ENCODE assay signal across 14 cellular contexts in the genomic region with DNA sequence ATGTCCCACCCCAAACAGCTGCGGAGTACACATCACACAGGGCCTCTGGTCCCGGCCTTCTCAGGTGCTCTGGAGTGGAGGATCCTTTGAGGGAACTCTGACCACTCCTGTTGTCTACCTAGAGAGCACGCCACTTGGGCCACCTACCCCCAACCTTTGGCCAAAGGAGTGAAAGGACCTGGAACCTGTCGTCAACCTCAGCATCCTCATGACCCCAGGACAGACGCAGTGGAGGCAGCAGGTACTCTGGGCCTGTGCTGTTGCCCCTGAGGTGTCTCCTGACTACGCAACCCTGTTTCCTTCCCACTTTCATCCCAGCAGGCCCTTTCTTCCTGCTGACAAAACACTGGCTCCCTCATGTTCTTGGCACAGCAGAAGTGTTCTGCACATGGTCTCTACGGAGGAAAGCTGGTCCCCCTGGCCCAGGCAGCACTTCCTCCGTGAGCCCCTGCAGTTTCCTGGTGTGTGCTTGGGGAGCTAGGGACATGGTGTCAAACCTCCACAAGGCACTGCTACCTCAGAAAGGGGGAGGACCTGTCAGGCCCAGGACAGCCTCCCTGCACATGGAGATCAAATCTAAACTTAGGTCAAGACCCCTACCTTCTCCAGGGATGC. TPM values are rescaled to one million over a fixed set of nuclear protein-coding genes. Genes with fewer than 3 reads are reported as not detected.
DNase-seq lines count a peak whose midpoint lies in the region; ATAC-seq and TF ChIP-seq lines count a peak whose summit lies in the region.
"Had no signal": no experiment of that assay in that cellular context is flagged by ENCODE, and none has a peak within 500 bp of the region (broad histone marks: within the 10 kb centered on the region; RNA-seq: fewer than 3 reads in every experiment).

No MANE protein-coding gene starts in this region.

- no peak for DNase-seq in CD4-positive, alpha-beta T cell
- peak; percentile 29 for DNase-seq in H7
- DNase-seq in activated naive CD8-positive, alpha-beta T cell treated with anti-CD3 and anti-CD28 coated beads for 36 hours = no peak
- no peak for DNase-seq in naive thymus-derived CD8-positive, alpha-beta T cell
- DNase-seq in G401 (ENCODE audit: low spot score) = no peak
- DNase-seq in AG20443 (ENCODE audit: low spot score) = no peak
- DNase-seq in SHP77 treated with DMSO at 0.1 percent for 48 hours (lab: John Stamatoyannopoulos, UW) = no peak
- no peak for DNase-seq in mucosa of descending colon
- DNase-seq: activated CD4-positive, alpha-beta T cell treated with anti-CD3 and anti-CD28 coated beads for 48 hours; activated effector memory CD4-positive, alpha-beta T cell treated with anti-CD3 and anti-CD28 coated beads, Interleukin-2, amount 50 U/mL, for 16 hours; cerebellar nuclear complex; heart left ventricle; NCI-H345; T-cell had no signal

- intact Hi-C loops in CD4-positive, alpha-beta T cell (cut with DNase I, micrococcal nuclease) = no loop called here
- intact Hi-C loops in mucosa of descending colon (cut with DNase I, micrococcal nuclease) = no loop called here

- CTCF ChIA-PET in CD4-positive, alpha-beta T cell (lab: Charles Lee) = no interaction called here

- TF ChIP-seq CTCF in CD4-positive, alpha-beta T cell (IDR thresholded peaks at IDR 0.05) = no peak
- TF ChIP-seq CTCF in mucosa of descending colon (IDR thresholded peaks at IDR 0.05) = no peak

- no peaks in the 10 kb centered on the region for H3K4me1 ChIP-seq in mucosa of descending colon (ENCODE audit: low read depth)

- H3K27me3 Mint-ChIP-seq in CD4-positive, alpha-beta T cell = no peaks in the 10 kb centered on the region
- H3K27me3 Mint-ChIP-seq in activated naive CD8-positive, alpha-beta T cell treated with anti-CD3 and anti-CD28 coated beads for 36 hours = no peaks in the 10 kb centered on the region
- H3K27me3 Mint-ChIP-seq in naive thymus-derived CD8-positive, alpha-beta T cell = no peaks in the 10 kb centered on the region
- H3K27me3 Mint-ChIP-seq: T-cell had no signal

- H3K36me3 ChIP-seq in H7 (replicated peaks; ENCODE audit: control insufficient read depth, insufficient read depth, low read length) = peaks cover 47% of the 10 kb centered on the region
- H3K36me3 ChIP-seq in mucosa of descending colon (ENCODE audit: low read depth) = peaks cover 17% of the 10 kb centered on the region

- no peaks in the 10 kb centered on the region for H3K27me3 ChIP-seq in CD4-positive, alpha-beta T cell (ENCODE audit: control insufficient read depth, insufficient read depth, low read length)
- H3K27me3 ChIP-seq in H7 (ENCODE audit: control insufficient read depth, insufficient read depth, low read length) = no peaks in the 10 kb centered on the region
- H3K27me3 ChIP-seq: heart left ventricle had no signal

- POLR2A ChIA-PET in CD4-positive, alpha-beta T cell (lab: Charles Lee) = no interaction called here
- POLR2A ChIA-PET in naive thymus-derived CD8-positive, alpha-beta T cell (lab: Charles Lee) = no interaction called here

- H3K27ac ChIP-seq in CD4-positive, alpha-beta T cell (ENCODE audit: low read depth, low read length) = no peak overlapping the region

- no peak overlapping the region for H3K4me3 Mint-ChIP-seq in CD4-positive, alpha-beta T cell
- no peak overlapping the region for H3K4me3 Mint-ChIP-seq in activated naive CD8-positive, alpha-beta T cell treated with anti-CD3 and anti-CD28 coated beads for 36 hours
- no peak overlapping the region for H3K4me3 Mint-ChIP-seq in naive thymus-derived CD8-positive, alpha-beta T cell
- H3K4me3 Mint-ChIP-seq: T-cell had no signal

- H3K4me1 Mint-ChIP-seq in CD4-positive, alpha-beta T cell (ENCODE audit: low read depth) = no peaks in the 10 kb centered on the region
- H3K4me1 Mint-ChIP-seq in activated naive CD8-positive, alpha-beta T cell treated with anti-CD3 and anti-CD28 coated beads for 36 hours = no peaks in the 10 kb centered on the region
- H3K4me1 Mint-ChIP-seq in naive thymus-derived CD8-positive, alpha-beta T cell = no peaks in the 10 kb centered on the region
- H3K4me1 Mint-ChIP-seq: T-cell had no signal

- peaks cover 59% of the 10 kb centered on the region for H3K36me3 Mint-ChIP-seq in CD4-positive, alpha-beta T cell (ENCODE audit: low read depth)
- H3K36me3 Mint-ChIP-seq in activated naive CD8-positive, alpha-beta T cell treated with anti-CD3 and anti-CD28 coated beads for 36 hours = peaks cover 5% of the 10 kb centered on the region
- H3K36me3 Mint-ChIP-seq in naive thymus-derived CD8-positive, alpha-beta T cell = peaks cover 0 to 38% (median 0%) of the 10 kb centered on the region in 3 donors

- in situ Hi-C loops in G401 (cut with HindIII; ENCODE audit: low sequenced_read_pairs) = no loop called here

- no peaks in the 10 kb centered on the region for H3K9me3 Mint-ChIP-seq in CD4-positive, alpha-beta T cell
- no peaks in the 10 kb centered on the region for H3K9me3 Mint-ChIP-seq in activated naive CD8-positive, alpha-beta T cell treated with anti-CD3 and anti-CD28 coated beads for 36 hours
- H3K9me3 Mint-ChIP-seq in naive thymus-derived CD8-positive, alpha-beta T cell = no peaks in the 10 kb centered on the region
- H3K9me3 Mint-ChIP-seq: T-cell had no signal

- ATAC-seq in CD4-positive, alpha-beta T cell (ENCODE audit: poor library complexity) = no peak
- ATAC-seq in naive thymus-derived CD8-positive, alpha-beta T cell = no peak
- no peak for ATAC-seq in mucosa of descending colon

- no peaks in the 10 kb centered on the region for H3K9me3 ChIP-seq in CD4-positive, alpha-beta T cell (ENCODE audit: control insufficient read depth, low read length)
- no peaks in the 10 kb centered on the region for H3K9me3 ChIP-seq in mucosa of descending colon
- H3K9me3 ChIP-seq: heart left ventricle had no signal

- H3K27ac Mint-ChIP-seq in CD4-positive, alpha-beta T cell = peak overlapping the region; percentile 39
- H3K27ac Mint-ChIP-seq in activated naive CD8-positive, alpha-beta T cell treated with anti-CD3 and anti-CD28 coated beads for 36 hours = peak overlapping the region; percentile 18
- peak overlapping the region in 8 of 10 donors; percentile 14 to 80 (median 56) for H3K27ac Mint-ChIP-seq in naive thymus-derived CD8-positive, alpha-beta T cell

- H3K4me3 ChIP-seq in H7 (ENCODE audit: insufficient read depth, low read depth, low read length) = no peak overlapping the region
- no peak overlapping the region for H3K4me3 ChIP-seq in mucosa of descending colon
- H3K4me3 ChIP-seq: heart left ventricle had no signal

RNA-seq across cellular contexts. Expression of a gene that starts 48.0 kb away (rescaled TPM):
- total RNA-seq in CD4-positive, alpha-beta T cell = 10 to 100 TPM; 75.1 to 75.6 TPM
- total RNA-seq in H7 (2014; rRNA removed; shearing (Covaris generic)) = 132 and 134 TPM in 2 replicates
- 100 to 1,000 TPM; 105 to 110 TPM for total RNA-seq in activated naive CD8-positive, alpha-beta T cell treated with anti-CD3 and anti-CD28 coated beads for 36 hours
- 10 to 100 TPM; 90.2 to 95.5 TPM for total RNA-seq in naive thymus-derived CD8-positive, alpha-beta T cell
- 10 to 100 TPM; 23.5 to 43.6 (median 28.5) TPM for polyA plus RNA-seq in naive thymus-derived CD8-positive, alpha-beta T cell
- total RNA-seq in G401 (2014; rRNA removed; shearing (Covaris generic)) = 142 and 168 TPM in 2 replicates
- 10 to 100 TPM; 44.5 to 65.3 (median 45.7) TPM for total RNA-seq in mucosa of descending colon
